Comparison of ENCODE assay signal across 8 cellular contexts in the genomic region with DNA sequence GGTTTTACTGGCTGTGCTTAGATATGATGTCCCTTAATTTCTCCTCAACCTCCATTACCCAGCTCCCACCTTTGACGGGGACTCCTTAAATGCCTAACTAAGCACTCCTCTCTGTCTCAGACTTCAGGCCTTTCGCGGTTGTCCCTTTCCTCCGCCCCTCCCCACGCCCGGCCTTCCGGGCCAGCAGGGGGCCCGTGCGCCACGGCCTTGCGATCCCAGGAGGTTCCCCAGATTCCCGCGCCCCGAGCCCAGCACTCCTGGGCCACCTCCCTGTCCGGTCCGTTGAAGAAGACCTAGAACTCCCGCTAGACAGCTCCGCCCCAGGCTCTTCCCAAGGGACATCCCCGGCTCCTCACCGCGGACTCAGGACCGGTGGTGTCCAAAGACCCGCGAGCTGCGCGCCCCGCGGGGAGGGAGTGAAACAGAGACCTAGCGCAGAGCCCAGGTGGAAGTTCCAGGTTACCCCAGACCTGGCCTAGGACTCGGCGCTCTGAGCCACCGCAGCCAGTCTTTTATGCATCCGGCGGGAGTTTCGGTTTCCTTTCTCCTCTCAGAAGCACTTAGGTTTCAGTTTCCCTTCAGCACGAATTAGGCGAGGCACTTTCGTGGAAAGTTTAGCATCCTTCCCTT. TPM values are rescaled to one million over a fixed set of nuclear protein-coding genes. Genes with fewer than 3 reads are reported as not detected.
DNase-seq lines count a peak whose midpoint lies in the region; ATAC-seq and TF ChIP-seq lines count a peak whose summit lies in the region.

A gene with protein sequence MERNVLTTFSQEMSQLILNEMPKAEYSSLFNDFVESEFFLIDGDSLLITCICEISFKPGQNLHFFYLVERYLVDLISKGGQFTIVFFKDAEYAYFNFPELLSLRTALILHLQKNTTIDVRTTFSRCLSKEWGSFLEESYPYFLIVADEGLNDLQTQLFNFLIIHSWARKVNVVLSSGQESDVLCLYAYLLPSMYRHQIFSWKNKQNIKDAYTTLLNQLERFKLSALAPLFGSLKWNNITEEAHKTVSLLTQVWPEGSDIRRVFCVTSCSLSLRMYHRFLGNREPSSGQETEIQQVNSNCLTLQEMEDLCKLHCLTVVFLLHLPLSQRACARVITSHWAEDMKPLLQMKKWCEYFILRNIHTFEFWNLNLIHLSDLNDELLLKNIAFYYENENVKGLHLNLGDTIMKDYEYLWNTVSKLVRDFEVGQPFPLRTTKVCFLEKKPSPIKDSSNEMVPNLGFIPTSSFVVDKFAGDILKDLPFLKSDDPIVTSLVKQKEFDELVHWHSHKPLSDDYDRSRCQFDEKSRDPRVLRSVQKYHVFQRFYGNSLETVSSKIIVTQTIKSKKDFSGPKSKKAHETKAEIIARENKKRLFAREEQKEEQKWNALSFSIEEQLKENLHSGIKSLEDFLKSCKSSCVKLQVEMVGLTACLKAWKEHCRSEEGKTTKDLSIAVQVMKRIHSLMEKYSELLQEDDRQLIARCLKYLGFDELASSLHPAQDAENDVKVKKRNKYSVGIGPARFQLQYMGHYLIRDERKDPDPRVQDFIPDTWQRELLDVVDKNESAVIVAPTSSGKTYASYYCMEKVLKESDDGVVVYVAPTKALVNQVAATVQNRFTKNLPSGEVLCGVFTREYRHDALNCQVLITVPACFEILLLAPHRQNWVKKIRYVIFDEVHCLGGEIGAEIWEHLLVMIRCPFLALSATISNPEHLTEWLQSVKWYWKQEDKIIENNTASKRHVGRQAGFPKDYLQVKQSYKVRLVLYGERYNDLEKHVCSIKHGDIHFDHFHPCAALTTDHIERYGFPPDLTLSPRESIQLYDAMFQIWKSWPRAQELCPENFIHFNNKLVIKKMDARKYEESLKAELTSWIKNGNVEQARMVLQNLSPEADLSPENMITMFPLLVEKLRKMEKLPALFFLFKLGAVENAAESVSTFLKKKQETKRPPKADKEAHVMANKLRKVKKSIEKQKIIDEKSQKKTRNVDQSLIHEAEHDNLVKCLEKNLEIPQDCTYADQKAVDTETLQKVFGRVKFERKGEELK (N-terminal part only) (minus strand): TSS at position 487 of the 630 bp plus-strand sequence. CDS start 7,493 bp downstream, outside the sequence.

- peak; percentile 96 for ATAC-seq in GM19468 (IDR thresholded peaks at IDR 0.05; ENCODE audit: extremely low read depth, unreplicated experiment)
- peak; percentile 94 to 95 for ATAC-seq in naive thymus-derived CD8-positive, alpha-beta T cell

- POLR2A ChIA-PET in naive thymus-derived CD8-positive, alpha-beta T cell (lab: Charles Lee) = interaction anchor here (1.1 to 2.3 kb wide), 3 partner anchors 33 to 691 kb away, joined by 3 to 21 read pairs (median 3); a partner anchor contains a TSS

- DNase-seq in COR-L47 (lab: John Stamatoyannopoulos, UW) (peak; percentile 58), HS-5 (ENCODE audit: low read depth) (peak; percentile 53), OCI-M1 (lab: John Stamatoyannopoulos, UW) (peak; percentile 96), fibroblast of mammary gland (ENCODE audit: low read depth) (peak; percentile 74)
- peak; percentile 61 to 74 for DNase-seq in activated T-helper 1 cell treated with anti-CD3 and anti-CD28 coated beads, Interleukin-2, amount 50 U/mL, for 16 hours (ENCODE audit: low read depth in 1 of 2, low spot score in 1 of 2)
- DNase-seq in naive thymus-derived CD8-positive, alpha-beta T cell = peak; percentile 63 to 91 (median 81)
- DNase-seq in stimulated activated naive CD4-positive, alpha-beta T cell (lab: John Stamatoyannopoulos, UW) = peak; percentile 69 to 85 (median 82)

- peaks cover 0 to 18% (median 4%) of the 10 kb centered on the region in 3 donors for H3K36me3 Mint-ChIP-seq in naive thymus-derived CD8-positive, alpha-beta T cell

- peak within 1 kb of the TSS; percentile 96 to 99 (median 98) for H3K27ac Mint-ChIP-seq in naive thymus-derived CD8-positive, alpha-beta T cell

- H3K9me3 Mint-ChIP-seq in naive thymus-derived CD8-positive, alpha-beta T cell = no peaks in the 10 kb centered on the region

- TF ChIP-seq CTCF in fibroblast of mammary gland (conservative IDR thresholded peaks at IDR 0.05; ENCODE audit: control insufficient read depth, insufficient read depth, low read depth, low read length) = peak; percentile 40

- H3K4me1 Mint-ChIP-seq in naive thymus-derived CD8-positive, alpha-beta T cell = peaks cover 17 to 63% (median 48%) of the 10 kb centered on the region in 4 donors

- no peaks in the 10 kb centered on the region for H3K27me3 Mint-ChIP-seq in naive thymus-derived CD8-positive, alpha-beta T cell

- H3K4me3 Mint-ChIP-seq in naive thymus-derived CD8-positive, alpha-beta T cell = peak within 1 kb of the TSS; percentile 92 to 98 (median 96)

- H3K4me3 ChIP-seq in fibroblast of mammary gland (ENCODE audit: control insufficient read depth, low read depth, low read length) = peak within 1 kb of the TSS; percentile 86

RNA-seq across cellular contexts. Expression of the gene that starts here (rescaled TPM):
- total RNA-seq in naive thymus-derived CD8-positive, alpha-beta T cell = 10 to 100 TPM; 25.8 to 27.6 TPM
- polyA plus RNA-seq in naive thymus-derived CD8-positive, alpha-beta T cell = 10 to 100 TPM; 17.8 to 28.8 (median 21.4) TPM

Comparison
In these comparisons a context has a peak if more than half of its experiments do, and no peak if none do; other contexts are left out.
1. Peak in every context shown above with its lines: DNase-seq, ATAC-seq and H3K4me3 ChIP-seq.